ENCODE assay signal across 8 cellular contexts in genomic region chr17:7329360-7330098, GRCh38. TPM values are rescaled to one million over a fixed set of nuclear protein-coding genes. Genes with fewer than 3 reads are reported as not detected.
DNase-seq lines count a peak whose midpoint lies in the region; ATAC-seq and TF ChIP-seq lines count a peak whose summit lies in the region.

No MANE protein-coding gene starts in this region.

- no peak for TF ChIP-seq RAD21 in liver (IDR thresholded peaks at IDR 0.05)

- peak overlapping the region; percentile 94 for H3K27ac Mint-ChIP-seq in activated CD4-positive, alpha-beta memory T cell treated with anti-CD3 and anti-CD28 coated beads for 36 hours

- peak; percentile 100 for DNase-seq in CD1c-positive myeloid dendritic cell (ENCODE audit: extremely low spot score)
- DNase-seq in NCI-H82 (lab: John Stamatoyannopoulos, UW) = peak; percentile 100
- DNase-seq in activated CD4-positive, alpha-beta memory T cell treated with anti-CD3 and anti-CD28 coated beads for 36 hours = peak; percentile 98
- DNase-seq in dermis microvascular lymphatic vessel endothelial cell (ENCODE audit: low read depth in 2 of 2) = peak; percentile 98 to 99
- DNase-seq in stimulated activated CD4-positive, alpha-beta T cell treated with anti-CD3 and anti-CD28 coated beads, Interleukin-4, amount 100 ng/mL, for 1 hour = peak; percentile 94

- ATAC-seq in GM19397 (IDR thresholded peaks at IDR 0.05; ENCODE audit: unreplicated experiment) (peak; percentile 59), HG03571 (IDR thresholded peaks at IDR 0.05; ENCODE audit: unreplicated experiment) (peak; percentile 44)

- H3K4me3 Mint-ChIP-seq in activated CD4-positive, alpha-beta memory T cell treated with anti-CD3 and anti-CD28 coated beads for 36 hours = peak overlapping the region; percentile 89

- WGBS in liver = under 1% methylated on average over 51 of the region's 51 CpGs

- peaks cover 8 to 22% (median 15%) of the 10 kb centered on the region in 4 donors for H3K4me1 ChIP-seq in liver (ENCODE audit: control insufficient read depth in 4 of 4, insufficient read depth in 4 of 4, low read length in 3 of 4)

- peaks cover 41% of the 10 kb centered on the region for H3K4me1 Mint-ChIP-seq in activated CD4-positive, alpha-beta memory T cell treated with anti-CD3 and anti-CD28 coated beads for 36 hours (ENCODE audit: low read depth)

- POLR2A ChIA-PET in activated CD4-positive, alpha-beta memory T cell treated with anti-CD3 and anti-CD28 coated beads for 36 hours (lab: Charles Lee) = interaction anchor here (0.6 to 2.1 kb wide), 20 partner anchors 8 to 358 kb away, joined by 3 to 13 read pairs (median 4); partner anchors contain the start of genes CD68, MPDU1, TMEM256 and TP53

- H3K9me3 ChIP-seq in liver (ENCODE audit: control insufficient read depth in 4 of 4, low read length in 3 of 4) = no peaks in the 10 kb centered on the region

- H3K27ac ChIP-seq in liver (ENCODE audit: low read depth in 1 of 2, low read length in 2 of 2) = peak overlapping the region; percentile 65 to 82

- H3K36me3 Mint-ChIP-seq in activated CD4-positive, alpha-beta memory T cell treated with anti-CD3 and anti-CD28 coated beads for 36 hours = peaks cover 2% of the 10 kb centered on the region

- intact Hi-C loops in activated CD4-positive, alpha-beta memory T cell treated with anti-CD3 and anti-CD28 coated beads for 36 hours (cut with micrococcal nuclease) = loop anchor here (1.0 to 5.0 kb wide), 6 partner anchors 14 to 155 kb away; partner anchors contain the start of genes EIF5A, ELP5, FGF11 and GPS2

- no peaks in the 10 kb centered on the region for H3K27me3 ChIP-seq in liver (ENCODE audit: control insufficient read depth in 4 of 4, insufficient read depth in 4 of 4, low read length in 3 of 4)

- peak overlapping the region; percentile 57 to 68 for H3K9ac ChIP-seq in liver (ENCODE audit: low read depth in 1 of 2, low read length in 2 of 2)

- no peaks in the 10 kb centered on the region for H3K9me3 Mint-ChIP-seq in activated CD4-positive, alpha-beta memory T cell treated with anti-CD3 and anti-CD28 coated beads for 36 hours

- peaks cover 0 to 17% (median 5%) of the 10 kb centered on the region in 4 donors for H3K36me3 ChIP-seq in liver (ENCODE audit: control insufficient read depth in 4 of 4, insufficient read depth in 3 of 4, low read depth in 1 of 4, low read length in 3 of 4)

- H3K4me3 ChIP-seq in liver (ENCODE audit: low read depth in 1 of 3, low read length in 3 of 3) = peak overlapping the region; percentile 70 to 93 (median 84)

- no peak for TF ChIP-seq CTCF in liver (IDR thresholded peaks at IDR 0.05; ENCODE audit: low read depth, low read length, missing input control)

- CTCF ChIA-PET in activated CD4-positive, alpha-beta memory T cell treated with anti-CD3 and anti-CD28 coated beads for 36 hours (lab: Charles Lee) = interaction anchor here (0.6 to 2.4 kb wide), 14 partner anchors 9 to 357 kb away, joined by 3 to 11 read pairs (median 5); partner anchors contain the start of genes GPS2, SENP3, SLC2A4 and TMEM102

- H3K27me3 Mint-ChIP-seq in activated CD4-positive, alpha-beta memory T cell treated with anti-CD3 and anti-CD28 coated beads for 36 hours = no peaks in the 10 kb centered on the region

TF ChIP-seq in liver, 16 proteins besides CTCF, POLR2A, EP300 and RAD21:
- TF ChIP-seq, protein P1, sequence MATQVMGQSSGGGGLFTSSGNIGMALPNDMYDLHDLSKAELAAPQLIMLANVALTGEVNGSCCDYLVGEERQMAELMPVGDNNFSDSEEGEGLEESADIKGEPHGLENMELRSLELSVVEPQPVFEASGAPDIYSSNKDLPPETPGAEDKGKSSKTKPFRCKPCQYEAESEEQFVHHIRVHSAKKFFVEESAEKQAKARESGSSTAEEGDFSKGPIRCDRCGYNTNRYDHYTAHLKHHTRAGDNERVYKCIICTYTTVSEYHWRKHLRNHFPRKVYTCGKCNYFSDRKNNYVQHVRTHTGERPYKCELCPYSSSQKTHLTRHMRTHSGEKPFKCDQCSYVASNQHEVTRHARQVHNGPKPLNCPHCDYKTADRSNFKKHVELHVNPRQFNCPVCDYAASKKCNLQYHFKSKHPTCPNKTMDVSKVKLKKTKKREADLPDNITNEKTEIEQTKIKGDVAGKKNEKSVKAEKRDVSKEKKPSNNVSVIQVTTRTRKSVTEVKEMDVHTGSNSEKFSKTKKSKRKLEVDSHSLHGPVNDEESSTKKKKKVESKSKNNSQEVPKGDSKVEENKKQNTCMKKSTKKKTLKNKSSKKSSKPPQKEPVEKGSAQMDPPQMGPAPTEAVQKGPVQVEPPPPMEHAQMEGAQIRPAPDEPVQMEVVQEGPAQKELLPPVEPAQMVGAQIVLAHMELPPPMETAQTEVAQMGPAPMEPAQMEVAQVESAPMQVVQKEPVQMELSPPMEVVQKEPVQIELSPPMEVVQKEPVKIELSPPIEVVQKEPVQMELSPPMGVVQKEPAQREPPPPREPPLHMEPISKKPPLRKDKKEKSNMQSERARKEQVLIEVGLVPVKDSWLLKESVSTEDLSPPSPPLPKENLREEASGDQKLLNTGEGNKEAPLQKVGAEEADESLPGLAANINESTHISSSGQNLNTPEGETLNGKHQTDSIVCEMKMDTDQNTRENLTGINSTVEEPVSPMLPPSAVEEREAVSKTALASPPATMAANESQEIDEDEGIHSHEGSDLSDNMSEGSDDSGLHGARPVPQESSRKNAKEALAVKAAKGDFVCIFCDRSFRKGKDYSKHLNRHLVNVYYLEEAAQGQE (IDR thresholded peaks at IDR 0.05) = peak; percentile 46
- TF ChIP-seq GABPA (IDR thresholded peaks at IDR 0.05 in 1 of 2, conservative IDR thresholded peaks at IDR 0.05 in 1 of 2) (peak in 1 of 2 donors; percentile 75), TAF1 (conservative IDR thresholded peaks at IDR 0.05) (no peak), SP1 (IDR thresholded peaks at IDR 0.05) (peak; percentile 69), JUND (IDR thresholded peaks at IDR 0.05) (no peak), FOXA1 (IDR thresholded peaks at IDR 0.05) (peak; percentile 12), YY1 (IDR thresholded peaks at IDR 0.05) (peak; percentile 92), RXRA (IDR thresholded peaks at IDR 0.05) (peak; percentile 52 to 73), HNF4G (IDR thresholded peaks at IDR 0.05) (no peak), HNF4A (conservative IDR thresholded peaks at IDR 0.05) (peak in 1 of 2 donors; percentile 46), NR2F2 (IDR thresholded peaks at IDR 0.05) (peak; percentile 43)
- TF ChIP-seq, protein P2, sequence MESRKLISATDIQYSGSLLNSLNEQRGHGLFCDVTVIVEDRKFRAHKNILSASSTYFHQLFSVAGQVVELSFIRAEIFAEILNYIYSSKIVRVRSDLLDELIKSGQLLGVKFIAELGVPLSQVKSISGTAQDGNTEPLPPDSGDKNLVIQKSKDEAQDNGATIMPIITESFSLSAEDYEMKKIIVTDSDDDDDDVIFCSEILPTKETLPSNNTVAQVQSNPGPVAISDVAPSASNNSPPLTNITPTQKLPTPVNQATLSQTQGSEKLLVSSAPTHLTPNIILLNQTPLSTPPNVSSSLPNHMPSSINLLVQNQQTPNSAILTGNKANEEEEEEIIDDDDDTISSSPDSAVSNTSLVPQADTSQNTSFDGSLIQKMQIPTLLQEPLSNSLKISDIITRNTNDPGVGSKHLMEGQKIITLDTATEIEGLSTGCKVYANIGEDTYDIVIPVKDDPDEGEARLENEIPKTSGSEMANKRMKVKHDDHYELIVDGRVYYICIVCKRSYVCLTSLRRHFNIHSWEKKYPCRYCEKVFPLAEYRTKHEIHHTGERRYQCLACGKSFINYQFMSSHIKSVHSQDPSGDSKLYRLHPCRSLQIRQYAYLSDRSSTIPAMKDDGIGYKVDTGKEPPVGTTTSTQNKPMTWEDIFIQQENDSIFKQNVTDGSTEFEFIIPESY (IDR thresholded peaks at IDR 0.05) = peak; percentile 9
- TF ChIP-seq, protein P3, sequence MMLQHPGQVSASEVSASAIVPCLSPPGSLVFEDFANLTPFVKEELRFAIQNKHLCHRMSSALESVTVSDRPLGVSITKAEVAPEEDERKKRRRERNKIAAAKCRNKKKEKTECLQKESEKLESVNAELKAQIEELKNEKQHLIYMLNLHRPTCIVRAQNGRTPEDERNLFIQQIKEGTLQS (IDR thresholded peaks at IDR 0.05) = no peak

RNA-seq across cellular contexts. Expression of gene NEURL4, which starts 0.4 kb away (rescaled TPM):
- 10 to 100 TPM; 26.9 to 29.3 TPM for total RNA-seq in activated CD4-positive, alpha-beta memory T cell treated with anti-CD3 and anti-CD28 coated beads for 36 hours
- total RNA-seq in dermis microvascular lymphatic vessel endothelial cell = 9.1 and 15.0 TPM in 2 replicates
- 10 to 100 TPM in 1 of 2 donors, 1 to 10 TPM in 1; 8.1 to 14.2 TPM for total RNA-seq in liver
- polyA plus RNA-seq in liver = 1 to 10 TPM in 1 of 2 donors, under 1 TPM in 1; 0.76 to 6.6 TPM

RNA-seq across cellular contexts. Expression of gene ACAP1, which starts 6.8 kb away (rescaled TPM):
- 100 to 1,000 TPM; 391 to 405 TPM for total RNA-seq in activated CD4-positive, alpha-beta memory T cell treated with anti-CD3 and anti-CD28 coated beads for 36 hours
- total RNA-seq in dermis microvascular lymphatic vessel endothelial cell = 0.26 and 1.0 TPM in 2 replicates
- 1 to 10 TPM; 4.9 to 7.4 TPM for total RNA-seq in liver
- 1 to 10 TPM; 1.1 to 4.5 TPM for polyA plus RNA-seq in liver

RNA-seq across cellular contexts. Expression of gene GPS2, which starts 14.4 kb away (rescaled TPM):
- 10 to 100 TPM; 34.9 to 38.7 TPM for total RNA-seq in activated CD4-positive, alpha-beta memory T cell treated with anti-CD3 and anti-CD28 coated beads for 36 hours
- total RNA-seq in dermis microvascular lymphatic vessel endothelial cell = 19.1 and 28.3 TPM in 2 replicates
- total RNA-seq in liver = 10 to 100 TPM; 20.8 TPM
- 10 to 100 TPM; 24.7 to 43.1 TPM for polyA plus RNA-seq in liver

RNA-seq across cellular contexts. Expression of gene EIF5A, which starts 22.1 kb away (rescaled TPM):
- 100 to 1,000 TPM; 774 to 776 TPM for total RNA-seq in activated CD4-positive, alpha-beta memory T cell treated with anti-CD3 and anti-CD28 coated beads for 36 hours
- total RNA-seq in dermis microvascular lymphatic vessel endothelial cell (540 and 622 TPM in 2 replicates), liver (100 to 1,000 TPM; 179 to 206 TPM)
- 100 to 1,000 TPM; 399 to 506 TPM for polyA plus RNA-seq in liver

RNA-seq across cellular contexts. Expression of gene KCTD11, which starts 22.4 kb away (rescaled TPM):
- total RNA-seq in activated CD4-positive, alpha-beta memory T cell treated with anti-CD3 and anti-CD28 coated beads for 36 hours = 1 to 10 TPM; 2.6 to 2.8 TPM
- 2.3 and 3.4 TPM in 2 replicates for total RNA-seq in dermis microvascular lymphatic vessel endothelial cell
- 1 to 10 TPM in 1 of 2 donors, under 1 TPM in 1; 0.89 to 2.0 TPM for total RNA-seq in liver
- polyA plus RNA-seq in liver = 1 to 10 TPM in 1 of 2 donors, under 1 TPM in 1; 0.39 to 3.5 TPM

Comparison
In these comparisons a context has a peak if more than half of its experiments do, and no peak if none do; other contexts are left out.
1. Peak in every context shown above with its lines: DNase-seq, ATAC-seq, H3K4me3 ChIP-seq and H3K27ac ChIP-seq.
2. RNA of gene ACAP1, which starts 6.8 kb away (total RNA-seq): 391 to 405 TPM in activated CD4-positive, alpha-beta memory T cell treated with anti-CD3 and anti-CD28 coated beads for 36 hours; 4.9 to 7.4 TPM in liver and 0.26 to 1.0 TPM in dermis microvascular lymphatic vessel endothelial cell; every median in the first group is over 10 times any median in the second.